ENCODE assay signal across 8 cellular contexts in genomic region chr2:196640031-196640548, GRCh38. TPM values are rescaled to one million over a fixed set of nuclear protein-coding genes. Genes with fewer than 3 reads are reported as not detected.
A peak's percentile ranks its signal among the peaks of the same experiment; 100 is the strongest.
DNase-seq lines count a peak whose midpoint lies in the region; ATAC-seq and TF ChIP-seq lines count a peak whose summit lies in the region.

No MANE protein-coding gene starts in this region.

- H3K27ac ChIP-seq in CD4-positive, alpha-beta memory T cell (ENCODE audit: low read depth, low read length) = peak overlapping the region; percentile 39
- H3K27ac ChIP-seq in breast epithelium = no peak overlapping the region

- no peaks in the 10 kb centered on the region for H3K36me3 Mint-ChIP-seq in CD4-positive, alpha-beta memory T cell
- H3K36me3 Mint-ChIP-seq in natural killer cell = no peaks in the 10 kb centered on the region

- H3K4me3 Mint-ChIP-seq in CD4-positive, alpha-beta memory T cell = peak overlapping the region; percentile 83 to 93 (median 90)
- H3K4me3 Mint-ChIP-seq in natural killer cell = peak overlapping the region; percentile 97

- H3K36me3 ChIP-seq in CD4-positive, alpha-beta memory T cell (ENCODE audit: insufficient read depth, low read length) = no peaks in the 10 kb centered on the region
- no peaks in the 10 kb centered on the region for H3K36me3 ChIP-seq in breast epithelium

- H3K4me3 ChIP-seq in CD4-positive, alpha-beta memory T cell (ENCODE audit: low read length in 2 of 2) = peak overlapping the region; percentile 69 to 79
- H3K4me3 ChIP-seq in breast epithelium = peak overlapping the region; percentile 63 to 73 (median 64)

- H3K4me1 ChIP-seq in CD4-positive, alpha-beta memory T cell (ENCODE audit: insufficient read depth, low read length) = peaks cover 9% of the 10 kb centered on the region
- no peaks in the 10 kb centered on the region for H3K4me1 ChIP-seq in breast epithelium

- H3K9me3 Mint-ChIP-seq in CD4-positive, alpha-beta memory T cell = peaks cover 0 to 3% (median 0%) of the 10 kb centered on the region in 8 donors
- H3K9me3 Mint-ChIP-seq in natural killer cell = no peaks in the 10 kb centered on the region

- peak overlapping the region in 5 of 7 donors; percentile 37 to 83 (median 57) for H3K27ac Mint-ChIP-seq in CD4-positive, alpha-beta memory T cell
- H3K27ac Mint-ChIP-seq in natural killer cell = peak overlapping the region; percentile 45 to 84

- peaks cover 8 to 20% (median 13%) of the 10 kb centered on the region in 4 donors for H3K4me1 Mint-ChIP-seq in CD4-positive, alpha-beta memory T cell
- peaks cover 16 to 20% of the 10 kb centered on the region in 2 donors for H3K4me1 Mint-ChIP-seq in natural killer cell

- H3K9me3 ChIP-seq in CD4-positive, alpha-beta memory T cell (ENCODE audit: control insufficient read depth in 1 of 2, low read length in 2 of 2) = no peaks in the 10 kb centered on the region
- H3K9me3 ChIP-seq in breast epithelium = no peaks in the 10 kb centered on the region

- H3K27me3 Mint-ChIP-seq in CD4-positive, alpha-beta memory T cell = peaks cover 0 to 4% of the 10 kb centered on the region in 2 donors
- H3K27me3 Mint-ChIP-seq in natural killer cell (ENCODE audit: low read depth in 2 of 2) = no peaks in the 10 kb centered on the region

- no peak for TF ChIP-seq CTCF in breast epithelium (IDR thresholded peaks at IDR 0.05)
- no peak for TF ChIP-seq CTCF in natural killer cell (IDR thresholded peaks at IDR 0.05)

- DNase-seq in CD4-positive, alpha-beta memory T cell = no peak
- no peak for DNase-seq in breast epithelium (ENCODE audit: low spot score in 2 of 2)
- DNase-seq in natural killer cell = no peak
- DNase-seq in GDM1 (lab: John Stamatoyannopoulos, UW) = no peak
- DNase-seq in NOMO-1 (lab: John Stamatoyannopoulos, UW; ENCODE audit: unreplicated experiment in 2 of 2) = no peak

- CTCF ChIA-PET in CD4-positive, alpha-beta memory T cell (lab: Charles Lee; ENCODE audit: partially characterized antibody) = interaction anchor here (0.9 to 1.5 kb wide), 3 partner anchors 111 to 1067 kb away, joined by 3 to 5 read pairs (median 3); partner anchors contain the start of gene DNAH7

- intact Hi-C loops in CD4-positive, alpha-beta memory T cell (cut with micrococcal nuclease) = no loop called here
- intact Hi-C loops in breast epithelium (cut with DNase I; ENCODE audit: low total_unique reads) = no loop called here
- intact Hi-C loops in natural killer cell (cut with micrococcal nuclease) = no loop called here

- no peaks in the 10 kb centered on the region for H3K27me3 ChIP-seq in CD4-positive, alpha-beta memory T cell (ENCODE audit: insufficient read depth, low read length)
- H3K27me3 ChIP-seq in breast epithelium = no peaks in the 10 kb centered on the region

- TF ChIP-seq POLR2A in breast epithelium (IDR thresholded peaks at IDR 0.05) = no peak

- ATAC-seq in HG03354 (IDR thresholded peaks at IDR 0.05; ENCODE audit: poor library complexity, severe bottlenecking, unreplicated experiment) = peak; percentile 7
- ATAC-seq in natural killer cell = no peak
- ATAC-seq in HG02973 (IDR thresholded peaks at IDR 0.05; ENCODE audit: unreplicated experiment) = no peak
- ATAC-seq in GM18520 (IDR thresholded peaks at IDR 0.05; ENCODE audit: unreplicated experiment) = no peak

- POLR2A ChIA-PET in CD4-positive, alpha-beta memory T cell (lab: Charles Lee; ENCODE audit: partially characterized antibody) = interaction anchor here (0.5 kb wide), 1 partner anchor 22 kb away, joined by 3 read pairs; no protein-coding TSS in a partner anchor

RNA-seq across cellular contexts. Expression of gene CCDC150, which starts 0.6 kb away (rescaled TPM):
- total RNA-seq in CD4-positive, alpha-beta memory T cell = under 1 TPM; 0.44 to 0.87 TPM
- not detected for polyA plus RNA-seq in CD4-positive, alpha-beta memory T cell
- 1 to 10 TPM; 2.0 to 5.9 (median 3.8) TPM for total RNA-seq in breast epithelium
- total RNA-seq in natural killer cell = 1 to 10 TPM; 1.1 to 2.3 (median 1.3) TPM

RNA-seq across cellular contexts. Expression of gene HECW2, which starts 46.7 kb away (rescaled TPM):
- total RNA-seq in CD4-positive, alpha-beta memory T cell = 1 to 10 TPM in 1 of 2 experiments, under 1 TPM in 1; 0.76 to 1.5 TPM
- polyA plus RNA-seq in CD4-positive, alpha-beta memory T cell = 1 to 10 TPM in 1 of 2 donors, under 1 TPM in 1; 0.37 to 1.2 TPM
- total RNA-seq in breast epithelium (10 to 100 TPM in 2 of 3 donors, 1 to 10 TPM in 1; 4.8 to 14.7 (median 13.0) TPM), natural killer cell (1 to 10 TPM in 1 of 3 donors, under 1 TPM in 2; 0.49 to 1.2 (median 0.55) TPM)
